In genomic region chr1:107877749-107878148, GRCh38 we compare ENCODE assay signal across 16 cellular contexts.
DNase-seq lines count a peak whose midpoint lies in the region; ATAC-seq lines count a peak whose summit lies in the region.
"Had no signal": no experiment of that assay in that cellular context is flagged by ENCODE, and none has a peak within 500 bp of the region (broad histone marks: within the 10 kb centered on the region; RNA-seq: fewer than 3 reads in every experiment).

No MANE protein-coding gene starts in this region.

- H3K36me3 Mint-ChIP-seq in memory B cell = peaks cover 12% of the 10 kb centered on the region
- no peaks in the 10 kb centered on the region for H3K36me3 Mint-ChIP-seq in activated CD4-positive, alpha-beta T cell treated with anti-CD3 and anti-CD28 coated beads, Interleukin-2, amount 10 ng/mL, durations not matched to agents 7 days and 5 days (ENCODE audit: low read depth)

- peak; percentile 88 for ATAC-seq in memory B cell (ENCODE audit: low read depth)
- ATAC-seq in HG02973 (IDR thresholded peaks at IDR 0.05; ENCODE audit: unreplicated experiment) = no peak
- ATAC-seq: activated CD8-positive, alpha-beta memory T cell treated with anti-CD3 and anti-CD28 coated beads, Interleukin-2, amount 10 ng/mL, durations not matched to agents 7 days and 5 days; stimulated activated naive CD8-positive, alpha-beta T cell treated with anti-CD3 and anti-CD28 coated beads, Interleukin-15, Interleukin-2, amounts not matched to agents 100 U/mL and 50 U/mL, for 24 hours had no signal

- peaks cover 4% of the 10 kb centered on the region for H3K9me3 Mint-ChIP-seq in memory B cell
- peaks cover 7% of the 10 kb centered on the region for H3K9me3 Mint-ChIP-seq in activated CD4-positive, alpha-beta T cell treated with anti-CD3 and anti-CD28 coated beads, Interleukin-2, amount 10 ng/mL, durations not matched to agents 7 days and 5 days

- H3K4me3 Mint-ChIP-seq in memory B cell = peak overlapping the region; percentile 16
- no peak overlapping the region for H3K4me3 Mint-ChIP-seq in activated CD4-positive, alpha-beta T cell treated with anti-CD3 and anti-CD28 coated beads, Interleukin-2, amount 10 ng/mL, durations not matched to agents 7 days and 5 days
- H3K4me3 Mint-ChIP-seq: activated CD8-positive, alpha-beta memory T cell treated with anti-CD3 and anti-CD28 coated beads, Interleukin-2, amount 10 ng/mL, durations not matched to agents 7 days and 5 days; T-helper 1 cell treated with Interleukin-12 subunit alpha and Interleukin-12 subunit beta and Interleukin-4 antibody, amounts not matched to agents 30 μg/mL and 1 μg/mL, for 36 hours had no signal

- CTCF ChIA-PET in activated CD4-positive, alpha-beta T cell treated with anti-CD3 and anti-CD28 coated beads, Interleukin-2, amount 10 ng/mL, durations not matched to agents 7 days and 5 days (lab: Charles Lee) = interaction anchor here (1.0 kb wide), 1 partner anchor 125 kb away, joined by 4 read pairs; no protein-coding TSS in a partner anchor

- POLR2A ChIA-PET in activated CD4-positive, alpha-beta T cell treated with anti-CD3 and anti-CD28 coated beads, Interleukin-2, amount 10 ng/mL, durations not matched to agents 7 days and 5 days (lab: Charles Lee) = no interaction called here

- peaks cover 30% of the 10 kb centered on the region for H3K4me1 Mint-ChIP-seq in memory B cell
- peaks cover 6% of the 10 kb centered on the region for H3K4me1 Mint-ChIP-seq in activated CD4-positive, alpha-beta T cell treated with anti-CD3 and anti-CD28 coated beads, Interleukin-2, amount 10 ng/mL, durations not matched to agents 7 days and 5 days

- in situ Hi-C loops in KBM-7 (cut with MboI; ENCODE audit: low pct_unique_long_range_greater_than_20kb, low sequenced_read_pairs) = no loop called here

- H3K27ac Mint-ChIP-seq in memory B cell = no peak overlapping the region
- H3K27ac Mint-ChIP-seq in activated CD4-positive, alpha-beta T cell treated with anti-CD3 and anti-CD28 coated beads, Interleukin-2, amount 10 ng/mL, durations not matched to agents 7 days and 5 days = no peak overlapping the region
- H3K27ac Mint-ChIP-seq: activated CD8-positive, alpha-beta memory T cell treated with anti-CD3 and anti-CD28 coated beads, Interleukin-2, amount 10 ng/mL, durations not matched to agents 7 days and 5 days; T-helper 1 cell treated with Interleukin-12 subunit alpha and Interleukin-12 subunit beta and Interleukin-4 antibody, amounts not matched to agents 30 μg/mL and 1 μg/mL, for 36 hours had no signal

- H3K27me3 Mint-ChIP-seq in memory B cell = no peaks in the 10 kb centered on the region
- H3K27me3 Mint-ChIP-seq in activated CD4-positive, alpha-beta T cell treated with anti-CD3 and anti-CD28 coated beads, Interleukin-2, amount 10 ng/mL, durations not matched to agents 7 days and 5 days = no peaks in the 10 kb centered on the region
- H3K27me3 Mint-ChIP-seq: activated CD8-positive, alpha-beta memory T cell treated with anti-CD3 and anti-CD28 coated beads, Interleukin-2, amount 10 ng/mL, durations not matched to agents 7 days and 5 days had no signal

- DNase-seq in NOMO-1 (lab: John Stamatoyannopoulos, UW; ENCODE audit: unreplicated experiment in 2 of 2) (peak; percentile 16 to 64), NOMO-1 treated with dmso at 0.1 percent for 144 hours (lab: John Stamatoyannopoulos, UW; ENCODE audit: unreplicated experiment) (no peak), KBM-7 (peak; percentile 50), OCI-M1 (lab: John Stamatoyannopoulos, UW) (peak; percentile 51), memory B cell (ENCODE audit: low spot score in 2 of 2) (no peak)
- DNase-seq in activated CD8-positive, alpha-beta memory T cell treated with anti-CD3 and anti-CD28 coated beads, Interleukin-2, amount 50 U/mL, for 4 hours = no peak
- DNase-seq in activated CD4-positive, alpha-beta T cell treated with anti-CD3 and anti-CD28 coated beads, Interleukin-2, amount 10 ng/mL, durations not matched to agents 7 days and 5 days = no peak
- DNase-seq: 8988T; activated CD8-positive, alpha-beta memory T cell treated with anti-CD3 and anti-CD28 coated beads, Interleukin-2, amount 10 ng/mL, durations not matched to agents 7 days and 5 days; adrenal gland; NCI-H1105; NCI-H526 treated with DMSO at 0.1 percent for 48 hours; stimulated activated naive CD8-positive, alpha-beta T cell treated with anti-CD3 and anti-CD28 coated beads, Interleukin-15, Interleukin-2, amounts not matched to agents 100 U/mL and 50 U/mL, for 24 hours; transverse colon had no signal

Comparison
In these comparisons a context has a peak if more than half of its experiments do, and no peak if none do; other contexts are left out.
1. DNase-seq: peak in NOMO-1 (2 of 2), KBM-7 (single experiment) and OCI-M1 (single experiment); none in NOMO-1 treated with dmso at 0.1 percent for 144 hours (single experiment), memory B cell (0 of 2), activated CD8-positive, alpha-beta memory T cell treated with anti-CD3 and anti-CD28 coated beads, Interleukin-2, amount 50 U/mL, for 4 hours (single experiment) and activated CD4-positive, alpha-beta T cell treated with anti-CD3 and anti-CD28 coated beads, Interleukin-2, amount 10 ng/mL, durations not matched to agents 7 days and 5 days (single experiment).